In genomic region chr18:21853972-21854563, GRCh38 we compare ENCODE assay signal across 15 cellular contexts.
"Had no signal": no experiment of that assay in that cellular context is flagged by ENCODE, and none has a peak within 500 bp of the region (broad histone marks: within the 10 kb centered on the region; RNA-seq: fewer than 3 reads in every experiment).

No MANE protein-coding gene starts in this region.

- H3K9me3 ChIP-seq: thyroid gland had no signal

- H3K4me1 ChIP-seq: adrenal gland, thyroid gland had no signal

- H3K4me3 ChIP-seq: adrenal gland, thyroid gland had no signal

- ATAC-seq: activated CD4-positive, alpha-beta T cell treated with anti-CD3 and anti-CD28 coated beads for 36 hours; activated CD8-positive, alpha-beta T cell treated with anti-CD3 and anti-CD28 coated beads, Interleukin-2, amount 10 ng/mL, durations not matched to agents 7 days and 5 days; activated T-helper 17 cell treated with anti-CD3 and anti-CD28 coated beads, Interleukin-2, amount 50 U/mL, for 72 hours; T-cell had no signal

- H3K27me3 ChIP-seq: adrenal gland, thyroid gland had no signal

- DNase-seq: activated CD4-positive, alpha-beta T cell treated with anti-CD3 and anti-CD28 coated beads for 36 hours; activated CD8-positive, alpha-beta T cell treated with anti-CD3 and anti-CD28 coated beads, Interleukin-2, amount 10 ng/mL, durations not matched to agents 7 days and 5 days; activated naive CD4-positive, alpha-beta T cell treated with anti-CD3 and anti-CD28 coated beads, Interleukin-2, amount 10 ng/mL, durations not matched to agents 7 days and 5 days; adrenal gland; central memory CD4-positive, alpha-beta T cell; cortex of kidney; effector CD8-positive, alpha-beta T cell; occipital lobe; stimulated activated CD4-positive, alpha-beta T cell treated with anti-CD3 and anti-CD28 coated beads, Interleukin-15, amount 100 ng/mL, for 24 hours; stimulated activated CD4-positive, alpha-beta T cell treated with anti-CD3 and anti-CD28 coated beads, Interleukin-4, amount 100 ng/mL, for 4 hours; T-cell; T1000; thyroid gland had no signal

- FAIRE-seq: urothelium cell line had no signal

- H3K27ac ChIP-seq: adrenal gland, thyroid gland had no signal
